In the genomic region with DNA sequence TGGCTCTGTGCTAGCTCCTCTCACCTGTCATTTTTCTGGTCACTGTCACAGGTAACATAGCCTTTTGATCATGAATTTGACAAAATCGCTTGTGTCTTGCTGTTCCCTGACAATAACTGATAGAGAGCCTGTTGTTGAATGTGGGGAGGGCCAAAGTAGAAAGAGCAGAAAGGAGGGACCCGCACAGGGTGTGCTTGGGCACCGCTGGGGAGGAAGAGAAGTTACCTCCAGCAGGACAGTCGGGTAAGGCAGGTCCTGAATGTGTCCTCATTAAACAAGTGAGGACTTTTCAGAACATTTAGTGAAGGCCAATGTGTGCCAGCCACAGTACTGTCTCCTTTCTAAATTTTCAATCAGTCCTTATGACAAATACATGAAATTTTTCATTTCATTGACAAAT, we compare ENCODE assay signal across 43 cellular contexts. TPM values are rescaled to one million over a fixed set of nuclear protein-coding genes. Genes with fewer than 3 reads are reported as not detected.
"Had no signal": no experiment of that assay in that cellular context is flagged by ENCODE, and none has a peak within 500 bp of the region (broad histone marks: within the 10 kb centered on the region; RNA-seq: fewer than 3 reads in every experiment).

A gene with protein sequence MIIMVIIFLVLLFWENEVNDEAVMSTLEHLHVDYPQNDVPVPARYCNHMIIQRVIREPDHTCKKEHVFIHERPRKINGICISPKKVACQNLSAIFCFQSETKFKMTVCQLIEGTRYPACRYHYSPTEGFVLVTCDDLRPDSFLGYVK (minus strand): TSS at position 142 of the 400 bp plus-strand sequence. CDS start 653 bp downstream, outside the sequence.

- ATAC-seq: activated CD4-positive, CD25-positive, alpha-beta regulatory T cell treated with anti-CD3 and anti-CD28 coated beads, Interleukin-2, amount 50 U/mL, for 24 hours; effector memory CD8-positive, alpha-beta T cell; esophagus mucosa; heart left ventricle; left colon; sciatic nerve; stimulated activated effector memory CD8-positive, alpha-beta T cell treated with anti-CD3 and anti-CD28 coated beads, Interleukin-12 subunit alpha, Interleukin-12 subunit beta, amount 100 ng/mL, for 72 hours had no signal

- H3K9me3 Mint-ChIP-seq: activated CD4-positive, alpha-beta memory T cell treated with anti-CD3 and anti-CD28 coated beads for 36 hours; activated naive CD4-positive, alpha-beta T cell treated with anti-CD3 and anti-CD28 coated beads for 36 hours; activated naive CD8-positive, alpha-beta T cell treated with anti-CD3 and anti-CD28 coated beads, Interleukin-2, amount 10 ng/mL, durations not matched to agents 7 days and 5 days; activated T-helper 1 cell treated with anti-CD3 and anti-CD28 coated beads, Interleukin-12 subunit alpha, Interleukin-12 subunit beta, Interleukin-2, Interleukin-4 antibody, amounts not matched to agents 30 ng/mL and 10 ng/mL and 1 ng/mL, durations not matched to agents 14 hours and 24 hours and 36 hours; effector memory CD8-positive, alpha-beta T cell; immature natural killer cell; mesothelial cell of epicardium; nephron progenitor cell; stimulated activated effector memory CD8-positive, alpha-beta T cell treated with anti-CD3 and anti-CD28 coated beads, Interleukin-12 subunit alpha, Interleukin-12 subunit beta, amount 100 ng/mL, for 72 hours had no signal

- H3K36me3 ChIP-seq: brain microvascular endothelial cell, heart left ventricle, neutrophil, ovary, thoracic aorta, uterus had no signal

- H3K36me3 Mint-ChIP-seq: activated CD4-positive, alpha-beta memory T cell treated with anti-CD3 and anti-CD28 coated beads for 36 hours; activated naive CD8-positive, alpha-beta T cell treated with anti-CD3 and anti-CD28 coated beads, Interleukin-2, amount 10 ng/mL, durations not matched to agents 7 days and 5 days; immature natural killer cell; mesothelial cell of epicardium; stimulated activated effector memory CD8-positive, alpha-beta T cell treated with anti-CD3 and anti-CD28 coated beads, Interleukin-12 subunit alpha, Interleukin-12 subunit beta, amount 100 ng/mL, for 72 hours had no signal

- H3K9me3 ChIP-seq: heart left ventricle, neutrophil, ovary, thoracic aorta, uterus had no signal

- H3K4me1 Mint-ChIP-seq: immature natural killer cell; mesothelial cell of epicardium; naive B cell; nephron progenitor cell; stimulated activated effector memory CD8-positive, alpha-beta T cell treated with anti-CD3 and anti-CD28 coated beads, Interleukin-12 subunit alpha, Interleukin-12 subunit beta, amount 100 ng/mL, for 72 hours had no signal

- H3K27me3 ChIP-seq: brain microvascular endothelial cell, neutrophil, ovary, uterus had no signal

- H3K27me3 Mint-ChIP-seq: stimulated activated naive CD8-positive, alpha-beta T cell treated with anti-CD3 and anti-CD28 coated beads, Interleukin-15, Interleukin-2, amounts not matched to agents 100 ng/mL and 50 ng/mL, for 24 hours had no signal

- DNase-seq: activated CD4-positive, alpha-beta memory T cell treated with anti-CD3 and anti-CD28 coated beads for 36 hours; activated CD4-positive, alpha-beta T cell treated with anti-CD3 and anti-CD28 coated beads for 48 hours; activated CD8-positive, alpha-beta memory T cell treated with anti-CD3 and anti-CD28 coated beads, Interleukin-2, amount 50 U/mL, for 4 hours; activated effector memory CD4-positive, alpha-beta T cell treated with anti-CD3 and anti-CD28 coated beads, Interleukin-2, amount 50 U/mL, for 16 hours; activated naive CD4-positive, alpha-beta T cell treated with anti-CD3 and anti-CD28 coated beads for 36 hours; activated naive CD8-positive, alpha-beta T cell treated with anti-CD3 and anti-CD28 coated beads, Interleukin-2, amount 10 ng/mL, durations not matched to agents 7 days and 5 days; activated T-cell treated with anti-CD3 and anti-CD28 coated beads, Interleukin-2, amount 50 U/mL, for 1 hour; amniotic stem cell; brain microvascular endothelial cell; caudate nucleus; cortex of kidney; effector memory CD8-positive, alpha-beta T cell; foreskin fibroblast; heart left ventricle; hypothalamus; immature natural killer cell; kidney; left colon; naive B cell; nephron progenitor cell; ovary; stimulated activated CD4-positive, alpha-beta T cell treated with anti-CD3 and anti-CD28 coated beads, Interleukin-12 subunit alpha, Interleukin-12 subunit beta, amount 100 ng/mL, for 4 hours; stimulated activated CD4-positive, alpha-beta T cell treated with anti-CD3 and anti-CD28 coated beads, Interleukin-4, amount 100 ng/mL, for 1 hour; trophoblast cell; uterus had no signal

- H3K4me3 ChIP-seq: heart left ventricle, ovary, skin epidermis, thoracic aorta, uterus had no signal

- H3K27ac ChIP-seq: brain microvascular endothelial cell, heart left ventricle, neutrophil, ovary, skin epidermis, thoracic aorta, uterus, VCaP had no signal

- H3K27ac Mint-ChIP-seq: activated CD4-positive, alpha-beta memory T cell treated with anti-CD3 and anti-CD28 coated beads for 36 hours; activated naive CD4-positive, alpha-beta T cell treated with anti-CD3 and anti-CD28 coated beads for 36 hours; activated naive CD8-positive, alpha-beta T cell treated with anti-CD3 and anti-CD28 coated beads, Interleukin-2, amount 10 ng/mL, durations not matched to agents 7 days and 5 days; activated T-helper 1 cell treated with anti-CD3 and anti-CD28 coated beads, Interleukin-12 subunit alpha, Interleukin-12 subunit beta, Interleukin-2, Interleukin-4 antibody, amounts not matched to agents 30 ng/mL and 10 ng/mL and 1 ng/mL, durations not matched to agents 14 hours and 24 hours and 36 hours; effector memory CD8-positive, alpha-beta T cell; immature natural killer cell; mesothelial cell of epicardium; nephron progenitor cell; progenitor cell of endocrine pancreas; stimulated activated effector memory CD8-positive, alpha-beta T cell treated with anti-CD3 and anti-CD28 coated beads, Interleukin-12 subunit alpha, Interleukin-12 subunit beta, amount 100 ng/mL, for 72 hours; stimulated activated naive CD8-positive, alpha-beta T cell treated with anti-CD3 and anti-CD28 coated beads, Interleukin-15, Interleukin-2, amounts not matched to agents 100 ng/mL and 50 ng/mL, for 24 hours had no signal

- H3K4me3 Mint-ChIP-seq: activated CD4-positive, alpha-beta memory T cell treated with anti-CD3 and anti-CD28 coated beads for 36 hours; activated naive CD4-positive, alpha-beta T cell treated with anti-CD3 and anti-CD28 coated beads for 36 hours; activated naive CD8-positive, alpha-beta T cell treated with anti-CD3 and anti-CD28 coated beads, Interleukin-2, amount 10 ng/mL, durations not matched to agents 7 days and 5 days; activated T-helper 1 cell treated with anti-CD3 and anti-CD28 coated beads, Interleukin-12 subunit alpha, Interleukin-12 subunit beta, Interleukin-2, Interleukin-4 antibody, amounts not matched to agents 30 ng/mL and 10 ng/mL and 1 ng/mL, durations not matched to agents 14 hours and 24 hours and 36 hours; effector memory CD8-positive, alpha-beta T cell; immature natural killer cell; mesothelial cell of epicardium; naive B cell; nephron progenitor cell; stimulated activated effector memory CD8-positive, alpha-beta T cell treated with anti-CD3 and anti-CD28 coated beads, Interleukin-12 subunit alpha, Interleukin-12 subunit beta, amount 100 ng/mL, for 72 hours; stimulated activated naive CD8-positive, alpha-beta T cell treated with anti-CD3 and anti-CD28 coated beads, Interleukin-15, Interleukin-2, amounts not matched to agents 100 ng/mL and 50 ng/mL, for 24 hours had no signal

- H3K4me1 ChIP-seq: heart left ventricle, uterus had no signal

RNA-seq across cellular contexts. Expression of the gene that starts here (rescaled TPM):
- total RNA-seq: activated CD4-positive, alpha-beta memory T cell treated with anti-CD3 and anti-CD28 coated beads for 36 hours; activated CD8-positive, alpha-beta memory T cell treated with anti-CD3 and anti-CD28 coated beads for 36 hours; activated naive CD4-positive, alpha-beta T cell treated with anti-CD3 and anti-CD28 coated beads for 36 hours; activated naive CD8-positive, alpha-beta T cell treated with anti-CD3 and anti-CD28 coated beads, Interleukin-2, amount 10 ng/mL, durations not matched to agents 7 days and 5 days; activated T-helper 1 cell treated with anti-CD3 and anti-CD28 coated beads, Interleukin-12 subunit alpha, Interleukin-12 subunit beta, Interleukin-2, Interleukin-4 antibody, amounts not matched to agents 30 ng/mL and 10 ng/mL and 1 ng/mL, durations not matched to agents 14 hours and 24 hours and 36 hours; astrocyte; chondrocyte; esophagus mucosa; heart left ventricle; kidney; left colon; liver; mesothelial cell of epicardium; ovary; progenitor cell of endocrine pancreas; renal cortical epithelial cell; sciatic nerve; subcutaneous adipose tissue; thoracic aorta; uterus had no signal
